ENCODE assay signal across 8 cellular contexts in the genomic region with DNA sequence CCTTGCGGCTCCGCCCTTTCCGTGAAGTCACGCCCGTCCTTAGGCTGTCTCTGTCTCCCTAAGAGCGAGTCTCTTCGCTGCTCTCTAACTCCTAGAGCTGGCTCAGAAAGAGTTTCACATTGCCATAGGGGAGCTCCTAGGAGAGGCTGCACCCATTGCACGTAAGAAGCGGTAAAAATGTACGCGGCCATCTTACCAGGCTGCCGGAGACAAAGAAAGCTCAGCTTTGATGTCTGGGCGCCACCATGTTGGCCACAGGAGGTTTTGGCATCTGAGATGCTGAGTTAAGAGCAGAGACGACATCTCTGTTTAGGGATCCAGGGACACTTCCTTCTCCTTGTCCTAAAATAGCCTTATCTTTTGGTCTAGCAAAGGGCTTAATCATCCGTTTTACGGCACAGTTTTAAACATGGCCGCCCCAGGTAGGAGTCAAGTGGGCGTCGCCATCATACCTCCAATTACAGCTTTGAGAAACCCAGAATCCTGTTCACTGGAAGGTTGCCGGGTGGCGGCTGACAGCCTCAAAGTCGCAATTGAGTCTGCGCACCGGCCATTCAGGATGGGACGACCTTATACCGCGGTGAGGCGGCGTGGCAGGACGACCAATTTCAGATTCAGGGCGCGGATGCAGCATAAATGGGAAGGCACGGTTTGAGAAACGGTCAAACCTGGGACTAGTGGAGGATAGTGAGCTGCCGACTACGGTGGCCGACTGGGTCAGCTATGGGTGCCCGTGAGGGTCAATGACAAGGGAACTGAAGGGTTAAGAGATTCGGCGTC. TPM values are rescaled to one million over a fixed set of nuclear protein-coding genes. Genes with fewer than 3 reads are reported as not detected.
DNase-seq lines count a peak whose midpoint lies in the region; ATAC-seq, FAIRE-seq and TF ChIP-seq lines count a peak whose summit lies in the region.

TSS of gene ZNF793 (plus strand) at position 553 of the 780 bp plus-strand sequence. CDS start 16,501 bp downstream, outside the sequence.

- ATAC-seq in GM18498 (IDR thresholded peaks at IDR 0.05; ENCODE audit: unreplicated experiment) = peak; percentile 87
- no peak for ATAC-seq in K562

- WGBS in K562 (ENCODE audit: insufficient coverage, low coverage, missing lambda C conversion rate) = 9% methylated on average over 39 of the region's 40 CpGs
- WGBS in sigmoid colon, 2 donors = 0 to 1% methylated on average over 40 of the region's 40 CpGs

- H3K4me3 ChIP-seq in K562 (peak within 1 kb of the TSS; percentile 27), iPS-18a (ENCODE audit: low read length) (peak within 1 kb of the TSS; percentile 89), sigmoid colon (peak within 1 kb of the TSS; percentile 61 to 71 (median 67))

- H3K36me3 ChIP-seq in K562 (ENCODE audit: control insufficient read depth, insufficient read depth, low read length) (no peaks in the 10 kb centered on the region), iPS-18a (ENCODE audit: control insufficient read depth, low read depth, low read length) (no peaks in the 10 kb centered on the region), sigmoid colon (peaks cover 0 to 28% (median under 1%) of the 10 kb centered on the region in 4 donors)

- no peaks in the 10 kb centered on the region for H4K20me1 ChIP-seq in K562 (replicated peaks; ENCODE audit: control insufficient read depth, insufficient read depth, low read length)

- H3K4me2 ChIP-seq in K562 (ENCODE audit: insufficient read depth, low read length) = peak within 1 kb of the TSS; percentile 38

- intact Hi-C loops in K562 (cut with micrococcal nuclease) (no loop called here), sigmoid colon (cut with DNase I) (loop anchor here (1.0 to 10.0 kb wide), 4 partner anchors 37 to 292 kb away; partner anchors contain the start of genes ZFP30, ZNF383, ZNF540 and ZNF570)

- TF ChIP-seq CTCF in K562 (IDR thresholded peaks at IDR 0.05 in 2 of 3, conservative IDR thresholded peaks at IDR 0.05 in 1 of 3; ENCODE audit: insufficient read depth in 2 of 3, low read depth in 1 of 3, low read length in 3 of 3) = no peak
- TF ChIP-seq CTCF in sigmoid colon (IDR thresholded peaks at IDR 0.05) = no peak

- H2AFZ ChIP-seq in K562 (ENCODE audit: low read depth, low read length) = peak within 1 kb of the TSS; percentile 44; the same call in 1 of the 2 replicates

- H3K9me3 ChIP-seq in K562 (replicated peaks; ENCODE audit: control insufficient read depth, insufficient read depth, low read depth, low read length) = 0 out of 2 replicates have a peak, but pooled peaks cover 1% of the 10 kb centered on the region
- no peaks in the 10 kb centered on the region for H3K9me3 ChIP-seq in iPS-18a (ENCODE audit: control insufficient read depth, low read depth, low read length)
- H3K9me3 ChIP-seq in sigmoid colon = peaks cover 0 to 3% (median 0%) of the 10 kb centered on the region in 4 donors

- no peak for TF ChIP-seq RAD21 in K562 (CRISPR knock-in tag; conservative IDR thresholded peaks at IDR 0.05 in 1 of 2, IDR thresholded peaks at IDR 0.05 in 1 of 2)

- no peak for FAIRE-seq in K562 (lab: Jason Lieb, UNC)

- CTCF ChIA-PET in K562 (lab: Yijun Ruan, JAX; ENCODE audit: low intra/inter-chr PET ratio) = no interaction called here

- POLR2A ChIA-PET in K562 (lab: Yijun Ruan, JAX) = interaction anchor here (0.6 kb wide), 1 partner anchor 364 kb away, joined by 5 read pairs; no protein-coding TSS in a partner anchor

- TF ChIP-seq EP300 in K562 (IDR thresholded peaks at IDR 0.05; ENCODE audit: low read length) = no peak
- no peak for TF ChIP-seq EP300 in sigmoid colon (IDR thresholded peaks at IDR 0.05)

- H3K27ac ChIP-seq in K562 (ENCODE audit: extremely low read depth, low read depth, low read length) = no peak within 1 kb of the TSS
- peak within 1 kb of the TSS; percentile 98 for H3K27ac ChIP-seq in iPS-18a (ENCODE audit: low read length)
- peak within 1 kb of the TSS; percentile 88 to 95 (median 92) for H3K27ac ChIP-seq in sigmoid colon

- H3K9ac ChIP-seq in K562 (ENCODE audit: insufficient read depth in 1 of 2, low read depth in 2 of 2, low read length in 2 of 2) = no peak within 1 kb of the TSS
- H3K9ac ChIP-seq in iPS-18a (ENCODE audit: low read length) = peak within 1 kb of the TSS; percentile 98

- in situ Hi-C loops in K562 (cut with MboI) = no loop called here

- TF ChIP-seq POLR2A in K562 (conservative IDR thresholded peaks at IDR 0.05) (no peak), sigmoid colon (IDR thresholded peaks at IDR 0.05) (peak in 1 of 2 donors; percentile 47)

- no peaks in the 10 kb centered on the region; a peak in 1 of 5 replicates for H3K4me1 ChIP-seq in K562 (replicated peaks in 1 of 2; ENCODE audit: control insufficient read depth in 2 of 2, insufficient read depth in 2 of 2, low read length in 2 of 2)
- peaks cover 10% of the 10 kb centered on the region for H3K4me1 ChIP-seq in iPS-18a (ENCODE audit: control insufficient read depth, low read depth, low read length)
- H3K4me1 ChIP-seq in sigmoid colon = peaks cover 0 to 15% (median 9%) of the 10 kb centered on the region in 4 donors

- DNase-seq in M059J (ENCODE audit: low read depth) = peak; percentile 91
- peak; percentile 59 for DNase-seq in T-helper 9 cell
- DNase-seq in K562 (ENCODE audit: extremely low read depth in 1 of 4, low spot score in 3 of 4) = no peak
- DNase-seq in sigmoid colon = peak; percentile 90
- DNase-seq in RKO (ENCODE audit: low spot score) = no peak
- DNase-seq in UCSD-AML1 (lab: John Stamatoyannopoulos, UW; ENCODE audit: unreplicated experiment) = no peak

- no peaks in the 10 kb centered on the region for H3K27me3 ChIP-seq in K562 (ENCODE audit: control insufficient read depth in 2 of 2, insufficient read depth in 2 of 2, low read length in 2 of 2)
- H3K27me3 ChIP-seq in iPS-18a (ENCODE audit: control insufficient read depth, insufficient read depth, low read length) = no peaks in the 10 kb centered on the region
- no peaks in the 10 kb centered on the region for H3K27me3 ChIP-seq in sigmoid colon

- BruUV-seq in K562 (replicated peaks; lab: Mats Ljungman, UMichigan) = no TSS peak

- no peaks in the 10 kb centered on the region for H3K9me1 ChIP-seq in K562 (ENCODE audit: control insufficient read depth, insufficient read depth, low read length)

- no peaks in the 10 kb centered on the region for H3K79me2 ChIP-seq in K562 (ENCODE audit: control insufficient read depth, insufficient read depth, low read length)

TF ChIP-seq in K562, 482 proteins besides CTCF, POLR2A, EP300 and RAD21 (continues in another document):
- TF ChIP-seq YY1 (IDR thresholded peaks at IDR 0.05; ENCODE audit: borderline replicate concordance in 1 of 3, control insufficient read depth in 1 of 3, extremely low read depth in 1 of 3, insufficient read depth in 3 of 3, insufficient read length in 1 of 3, insufficient replicate concordance in 2 of 3, low read depth in 1 of 3, low read length in 2 of 3) = peak in 1 of 3 experiments; percentile 48

RNA-seq across cellular contexts. Expression of gene ZNF793, which starts in this region (rescaled TPM):
- total RNA-seq in M059J (2014; rRNA removed; shearing (Covaris generic)) = 3.8 and 6.0 TPM in 2 replicates
- 0.35 TPM in 1 of 2 replicates, not detected in the other for total RNA-seq in K562 (2011; cell fraction: chromatin; rRNA removed; ENCODE audit: low replicate concordance)
- under 0.01 TPM in 1 of 2 replicates, not detected in the other for total RNA-seq in K562 (2011; cell fraction: nucleolus; rRNA removed)
- total RNA-seq in K562 (2011; cell fraction: nucleoplasm; rRNA removed) = 0.15 and 0.31 TPM in 2 replicates
- total RNA-seq in K562 (2014; rRNA removed) (0.04 TPM in 1 of 2 replicates, not detected in the other), K562 (2014; rRNA removed; fragmentation: Illumina TruSeq; extraction: Trizol) (not detected in 2 replicates), K562 (2015; rRNA removed; fragmentation: Illumina TruSeq; extraction: Trizol) (0.08 TPM in 1 of 2 replicates, not detected in the other), K562 (2021) (0.02 TPM in 1 of 2 replicates, not detected in the other), sigmoid colon (1 to 10 TPM; 2.9 to 6.1 (median 5.4) TPM)
- polyA plus RNA-seq in K562 (2011; rRNA removed) (not detected in 2 replicates), K562 (2014; fragmentation: Illumina TruSeq; extraction: Trizol) (0.04 TPM in 1 of 2 replicates, not detected in the other), K562 (2014; fragmentation: Nextera tagmentation; extraction: Ambion mirVana) (under 1 TPM in 1 of 2 experiments, not detected in 1; 0.03 TPM), K562 (2014; rRNA removed) (not detected in 2 replicates), sigmoid colon (1 to 10 TPM; 1.2 to 3.0 (median 1.6) TPM)
- polyA plus RNA-seq in K562 (2011; cell fraction: cytosol; rRNA removed) = 0.01 TPM in 1 of 2 replicates, not detected in the other
- 0.04 TPM in 1 of 2 replicates, not detected in the other for polyA plus RNA-seq in K562 (2011; cell fraction: nucleus; rRNA removed)
- 0.01 and 0.14 TPM in 2 replicates for polyA plus RNA-seq in K562 (2012)
- 0.04 TPM in 1 of 2 replicates, not detected in the other for polyA minus RNA-seq in K562 (2011; rRNA and poly(A)+ RNA removed)
- polyA minus RNA-seq in K562 (2011; cell fraction: cytosol; rRNA and poly(A)+ RNA removed) = not detected in 2 replicates
- not detected in 2 replicates for polyA minus RNA-seq in K562 (2011; cell fraction: nucleus; rRNA and poly(A)+ RNA removed)

Comparison
In these comparisons a context has a peak if more than half of its experiments do, and no peak if none do; other contexts are left out.
1. DNase-seq: peak in M059J (single experiment), T-helper 9 cell (single experiment) and sigmoid colon (single experiment); none in K562 (0 of 4), RKO (single experiment) and UCSD-AML1 (single experiment).
2. H3K4me3 ChIP-seq: peak in every context shown above with its lines; median percentile 89 in iPS-18a; 67 in sigmoid colon; 27 in K562.